ENCODE assay signal across 25 cellular contexts in genomic region chr18:62757399-62758010, GRCh38. TPM values are rescaled to one million over a fixed set of nuclear protein-coding genes. Genes with fewer than 3 reads are reported as not detected.
A peak's percentile ranks its signal among the peaks of the same experiment; 100 is the strongest.
DNase-seq lines count a peak whose midpoint lies in the region; ATAC-seq and TF ChIP-seq lines count a peak whose summit lies in the region.
"Had no signal": no experiment of that assay in that cellular context is flagged by ENCODE, and none has a peak within 500 bp of the region (broad histone marks: within the 10 kb centered on the region; RNA-seq: fewer than 3 reads in every experiment).

No MANE protein-coding gene starts in this region.

- H3K27me3 ChIP-seq in dorsolateral prefrontal cortex, result no peaks in the 10 kb centered on the region
- H3K27me3 ChIP-seq: esophagus muscularis mucosa, gastroesophageal sphincter had no signal

- H3K27ac ChIP-seq in dorsolateral prefrontal cortex, result peak overlapping the region in 31 of 59 donors; percentile 3 to 71 (median 33)
- H3K27ac ChIP-seq: esophagus muscularis mucosa, gastroesophageal sphincter, KMS-11, prostate gland, skin epidermis had no signal

- peak; percentile 57 for ATAC-seq in left lobe of liver
- no peak for ATAC-seq in SK-N-SH treated with all-trans-retinoic acid at 6 μM for 48 hours
- ATAC-seq: activated T-cell treated with anti-CD3 and anti-CD28 coated beads, Interleukin-2, amount 50 U/mL, for 72 hours; gastroesophageal sphincter; stimulated activated memory B cell treated with anti-CD40 and anti-IgM and Interleukin-4, amounts not matched to agents 10 μg/mL and 1 μg/mL and 100 μg/mL, for 72 hours had no signal

- DNase-seq in NCI-H69 (lab: John Stamatoyannopoulos, UW) (peak; percentile 32), dorsolateral prefrontal cortex (no peak), left lobe of liver (ENCODE audit: low spot score) (no peak), ureter (ENCODE audit: low spot score) (peak; percentile 72), NOMO-1 treated with DMSO at 0.1 percent for 48 hours (lab: John Stamatoyannopoulos, UW; ENCODE audit: unreplicated experiment) (no peak), retina (no peak)
- DNase-seq: activated CD4-positive, alpha-beta T cell treated with anti-CD3 and anti-CD28 coated beads for 48 hours; activated naive CD4-positive, alpha-beta T cell treated with anti-CD3 and anti-CD28 coated beads, Interleukin-2, amount 50 U/mL, for 16 hours; activated T-cell treated with anti-CD3 and anti-CD28 coated beads, Interleukin-2, amount 50 U/mL, for 72 hours; anterior cingulate cortex; CD4-positive, alpha-beta memory T cell; DMS153; HCEC 1CT; NCI-H1694; NCI-H2227 treated with DMSO at 0.1 percent for 48 hours; NCI-H774; SHP77 treated with DMSO at 0.1 percent for 48 hours; stimulated activated CD4-positive, alpha-beta T cell treated with anti-CD3 and anti-CD28 coated beads, Interleukin-2, amount 100 ng/mL, for 24 hours had no signal

- H3K4me3 ChIP-seq in dorsolateral prefrontal cortex, result no peak overlapping the region
- H3K4me3 ChIP-seq: esophagus muscularis mucosa, gastroesophageal sphincter, prostate gland, skin epidermis had no signal

- TF ChIP-seq CTCF in dorsolateral prefrontal cortex (IDR thresholded peaks at IDR 0.05 in 54 of 56, conservative IDR thresholded peaks at IDR 0.05 in 2 of 56; ENCODE audit: low read depth in 1 of 56, partially characterized antibody in 56 of 56), result no peak

- intact Hi-C loops in dorsolateral prefrontal cortex (cut with DNase I), result no loop called here

TF ChIP-seq in SK-N-SH treated with all-trans-retinoic acid at 6 μM for 48 hours, 23 proteins besides CTCF, POLR2A, EP300 and RAD21:
- no peak for TF ChIP-seq ZFP30 (CRISPR knock-in tag; IDR thresholded peaks at IDR 0.05)
- TF ChIP-seq CSRNP3 (CRISPR knock-in tag; IDR thresholded peaks at IDR 0.05), result no peak
- TF ChIP-seq TSHZ2 (CRISPR knock-in tag; IDR thresholded peaks at IDR 0.05), result no peak
- no peak for TF ChIP-seq ZFP3 (CRISPR knock-in tag; IDR thresholded peaks at IDR 0.05)
- no peak for TF ChIP-seq PPARA (CRISPR knock-in tag; IDR thresholded peaks at IDR 0.05; ENCODE audit: borderline replicate concordance)
- TF ChIP-seq CSDC2 (CRISPR knock-in tag; IDR thresholded peaks at IDR 0.05), result no peak
- TF ChIP-seq ZNF8 (CRISPR knock-in tag; IDR thresholded peaks at IDR 0.05), result no peak
- TF ChIP-seq GLIS3 (CRISPR knock-in tag; IDR thresholded peaks at IDR 0.05), result no peak
- no peak for TF ChIP-seq TCF4 (CRISPR knock-in tag; IDR thresholded peaks at IDR 0.05; ENCODE audit: borderline replicate concordance)
- TF ChIP-seq TOX (CRISPR knock-in tag; IDR thresholded peaks at IDR 0.05; ENCODE audit: borderline replicate concordance), result no peak

RNA-seq across cellular contexts. Expression of gene PHLPP1, which starts 42.2 kb away (rescaled TPM):
- total RNA-seq in dorsolateral prefrontal cortex (100 to 1,000 TPM in 66 of 120 experiments, 10 to 100 TPM in 54; 42.7 to 292 (median 103) TPM), left lobe of liver (18.6 TPM), ureter (42.0 TPM)

Comparison
In these comparisons a context has a peak if more than half of its experiments do, and no peak if none do; other contexts are left out.
1. DNase-seq: peak in NCI-H69 (single experiment) and ureter (single experiment); none in dorsolateral prefrontal cortex (0 of 10), left lobe of liver (single experiment), NOMO-1 treated with DMSO at 0.1 percent for 48 hours (single experiment) and retina (single experiment).